8 cellular contexts compared by ENCODE assay signal in the genomic region with DNA sequence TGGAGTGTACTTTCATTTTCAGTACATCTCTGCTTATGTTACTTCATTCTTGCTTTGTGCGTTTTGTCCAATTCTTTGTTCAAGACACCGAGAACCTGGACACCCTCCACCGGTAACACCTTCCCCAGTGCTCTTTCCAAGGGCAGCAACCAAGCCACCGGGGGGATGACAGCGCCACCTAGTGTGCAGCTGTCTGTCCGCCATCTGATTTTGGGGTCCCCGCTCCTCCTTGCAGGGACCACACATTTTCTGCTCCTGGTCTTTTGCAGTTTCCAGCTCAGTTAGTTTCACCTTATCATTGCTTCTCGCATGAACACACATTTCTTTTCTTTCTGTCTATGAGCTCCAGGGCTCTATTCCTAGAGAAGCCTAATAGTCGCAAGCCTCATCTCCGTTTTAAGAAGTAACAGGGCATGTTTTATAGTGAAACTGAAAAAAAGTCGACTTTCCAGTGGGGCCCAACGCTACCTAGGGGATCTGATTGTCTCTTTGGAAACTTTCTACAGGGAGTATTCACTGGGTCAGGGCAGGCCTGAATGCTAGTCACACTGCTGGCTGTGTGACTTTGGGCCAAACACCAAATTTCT.
DNase-seq lines count a peak whose midpoint lies in the region; ATAC-seq, FAIRE-seq and TF ChIP-seq lines count a peak whose summit lies in the region.

No MANE protein-coding gene starts in this region.

- peak in 8 of 9 donors; percentile 24 to 61 (median 46) for TF ChIP-seq CTCF in heart right ventricle (IDR thresholded peaks at IDR 0.05)

- intact Hi-C loops in heart right ventricle (cut with DNase I): no loop called here
- intact Hi-C loops in Right ventricle myocardium superior (cut with DNase I): no loop called here

- H3K4me1 ChIP-seq in heart right ventricle (peaks cover 0 to 12% (median 0%) of the 10 kb centered on the region in 9 donors), small intestine (ENCODE audit: control insufficient read depth in 2 of 2, insufficient read depth in 1 of 2, low read depth in 1 of 2, low read length in 1 of 2) (no peaks in the 10 kb centered on the region)

- WGBS in heart right ventricle, 2 donors: 60 to 64% methylated on average over 12 of the region's 12 CpGs
- WGBS in small intestine, 3 donors: 65 to 72% (median 67%) methylated on average over 12 of the region's 12 CpGs

- H3K27me3 ChIP-seq in heart right ventricle (peaks cover 0 to 15% (median 0%) of the 10 kb centered on the region in 7 donors), small intestine (ENCODE audit: control insufficient read depth in 2 of 2, insufficient read depth in 2 of 2, low read length in 2 of 2) (no peaks in the 10 kb centered on the region)

- no peaks in the 10 kb centered on the region for H3K9me3 ChIP-seq in heart right ventricle
- no peaks in the 10 kb centered on the region for H3K9me3 ChIP-seq in small intestine (ENCODE audit: control insufficient read depth, low read depth)

- no peak for ATAC-seq in heart right ventricle
- ATAC-seq in Right ventricle myocardium superior (ENCODE audit: poor library complexity): no peak
- ATAC-seq in HG03565 (IDR thresholded peaks at IDR 0.05; ENCODE audit: unreplicated experiment): no peak
- no peak for ATAC-seq in GM18858 (IDR thresholded peaks at IDR 0.05; ENCODE audit: unreplicated experiment)

- DNase-seq in heart right ventricle (no peak), Right ventricle myocardium superior (no peak), RPMI8226 (peak; percentile 51), ecto neural progenitor cell (ENCODE audit: low spot score) (peak; percentile 77), small intestine (peak; percentile 8), NCI-H1048 (lab: John Stamatoyannopoulos, UW) (no peak)

- H3K36me3 ChIP-seq in heart right ventricle: no peaks in the 10 kb centered on the region
- no peaks in the 10 kb centered on the region for H3K36me3 ChIP-seq in small intestine (ENCODE audit: control insufficient read depth in 2 of 2, insufficient read depth in 2 of 2, low read length in 2 of 2)

- H3K27ac ChIP-seq in heart right ventricle (no peak overlapping the region), small intestine (ENCODE audit: low read depth in 1 of 2, low read length in 1 of 2) (no peak overlapping the region)

- FAIRE-seq in small intestine (lab: Jason Lieb, UNC): no peak

- H3K4me3 ChIP-seq in heart right ventricle: no peak overlapping the region
- H3K4me3 ChIP-seq in small intestine (ENCODE audit: low read depth in 1 of 2, low read length in 2 of 2): no peak overlapping the region

Comparison
In these comparisons a context has a peak if more than half of its experiments do, and no peak if none do; other contexts are left out.
1. DNase-seq: peak in RPMI8226 (single experiment), ecto neural progenitor cell (single experiment) and small intestine (single experiment); none in heart right ventricle (0 of 2), Right ventricle myocardium superior (single experiment) and NCI-H1048 (single experiment).